Comparison of ENCODE assay signal across 8 cellular contexts in the genomic region with DNA sequence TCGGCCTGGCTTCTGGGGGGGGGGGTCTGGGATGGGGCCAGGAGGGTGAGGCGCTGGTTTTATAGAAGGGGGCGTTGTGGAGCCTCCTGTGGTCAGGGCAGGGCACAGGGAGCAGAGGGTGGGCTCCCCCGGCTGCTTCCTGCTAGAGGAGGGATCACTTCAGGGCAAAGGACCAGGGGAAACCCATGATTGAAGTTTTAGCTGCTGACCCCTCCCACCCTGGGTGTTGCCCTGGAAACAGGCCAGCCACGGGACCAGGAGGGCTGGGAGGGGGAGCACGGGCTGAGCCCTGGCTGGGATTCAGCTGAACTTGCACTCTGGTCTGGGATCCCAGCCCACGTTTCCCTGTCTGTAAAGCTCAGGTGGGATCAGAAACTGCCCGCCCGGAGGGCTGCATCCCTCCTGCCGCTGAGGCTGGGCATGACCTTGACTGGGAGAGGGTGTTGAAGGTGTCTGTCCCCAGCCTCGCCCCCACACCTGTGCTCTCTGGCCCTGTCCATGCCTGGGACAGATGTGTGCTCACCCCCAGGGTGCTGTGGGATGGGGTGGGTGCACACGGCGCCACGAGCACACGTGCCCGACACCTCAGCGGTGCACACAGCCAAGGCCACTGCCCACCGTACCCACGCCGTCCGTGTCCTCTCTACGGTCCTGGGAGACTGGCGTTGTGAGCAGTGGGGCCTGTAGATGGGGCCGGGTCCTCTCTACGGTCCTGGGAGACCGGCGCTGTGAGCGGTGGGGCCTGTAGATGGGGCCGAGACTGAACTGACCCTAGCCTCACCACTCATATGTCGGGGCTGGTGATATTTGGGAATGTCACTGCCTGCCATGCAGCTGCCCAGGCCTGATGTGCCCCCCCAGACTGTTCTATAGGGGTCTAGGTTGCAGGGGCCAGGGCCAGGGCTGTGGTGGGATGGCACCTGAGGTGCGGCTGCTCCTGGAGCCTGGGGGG. TPM values are rescaled to one million over a fixed set of nuclear protein-coding genes. Genes with fewer than 3 reads are reported as not detected.
DNase-seq lines count a peak whose midpoint lies in the region; ATAC-seq and TF ChIP-seq lines count a peak whose summit lies in the region.

No MANE protein-coding gene starts in this region.

- H3K9me3 ChIP-seq in heart right ventricle, result no peaks in the 10 kb centered on the region
- no peaks in the 10 kb centered on the region for H3K9me3 ChIP-seq in prostate gland

- intact Hi-C loops in heart right ventricle (cut with DNase I), result loop anchor here in 6 of 10 donors (2.0 to 5.0 kb wide), 6 partner anchors 38 to 207 kb away; a partner anchor contains a TSS
- intact Hi-C loops in prostate gland (cut with DNase I), result loop anchor here (5.0 to 10.0 kb wide), 4 partner anchors 67 to 620 kb away; a partner anchor contains a TSS

- no peak for TF ChIP-seq CTCF in AG09309 (IDR thresholded peaks at IDR 0.05; ENCODE audit: control insufficient read depth, insufficient read depth, low read depth, low read length, missing control alignments)
- peak in 4 of 9 donors; percentile 13 to 46 (median 30) for TF ChIP-seq CTCF in heart right ventricle (IDR thresholded peaks at IDR 0.05)
- no peak for TF ChIP-seq CTCF in prostate gland (IDR thresholded peaks at IDR 0.05)

- ATAC-seq in heart right ventricle (peak; percentile 38 to 77 (median 64)), HG03439 (IDR thresholded peaks at IDR 0.05; ENCODE audit: unreplicated experiment) (no peak), HG03442 (IDR thresholded peaks at IDR 0.05; ENCODE audit: unreplicated experiment) (no peak), HG03521 (IDR thresholded peaks at IDR 0.05; ENCODE audit: unreplicated experiment) (no peak)

- no peak for TF ChIP-seq POLR2A in prostate gland (IDR thresholded peaks at IDR 0.05)

- H3K4me3 ChIP-seq in AG09309 (ENCODE audit: control insufficient read depth, low read depth, low read length) (peak overlapping the region; percentile 70), heart right ventricle (peak overlapping the region in 9 of 10 donors; percentile 71 to 100 (median 96)), prostate gland (peak overlapping the region; percentile 82 to 94)

- H3K27me3 ChIP-seq in heart right ventricle, result peaks cover 0 to 21% (median 0%) of the 10 kb centered on the region in 7 donors
- H3K27me3 ChIP-seq in prostate gland (replicated peaks; ENCODE audit: insufficient read depth), result no peaks in the 10 kb centered on the region

- H3K4me1 ChIP-seq in heart right ventricle (peaks cover 40 to 81% (median 75%) of the 10 kb centered on the region in 9 donors), prostate gland (replicated peaks) (peaks cover 29% of the 10 kb centered on the region)

- H3K27ac ChIP-seq in adipose tissue (ENCODE audit: low read depth, low read length) (peak overlapping the region; percentile 68), heart right ventricle (peak overlapping the region; percentile 94 to 100 (median 97)), prostate gland (peak overlapping the region; percentile 89 to 90)

- WGBS in adipose tissue, 3 donors, result 21 to 44% (median 25%) methylated on average over 26 to 31 of the region's 31 CpGs
- WGBS in heart right ventricle, 2 donors, result 20 to 21% methylated on average over 31 of the region's 31 CpGs
- 21% methylated on average over 28 of the region's 31 CpGs for WGBS in prostate gland

- DNase-seq in AG09309 (ENCODE audit: low read depth) (peak; percentile 77), HUDEP-2 (lab: John Stamatoyannopoulos, UW; ENCODE audit: unreplicated experiment in 76 of 76) (peak in 74 of 76 experiments; percentile 45 to 97 (median 90)), heart right ventricle (peak; percentile 91 to 96), prostate gland (ENCODE audit: low spot score) (peak; percentile 85)

- peaks cover 0 to 16% (median 8%) of the 10 kb centered on the region in 9 donors for H3K36me3 ChIP-seq in heart right ventricle
- H3K36me3 ChIP-seq in prostate gland, result peaks cover 0 to 2% of the 10 kb centered on the region in 2 donors

RNA-seq across cellular contexts. Expression of a gene that starts 2.3 kb away (rescaled TPM):
- 100 to 1,000 TPM in 2 of 3 donors, 10 to 100 TPM in 1; 34.1 to 122 (median 115) TPM for polyA plus RNA-seq in adipose tissue
- total RNA-seq in heart right ventricle, result 10 to 100 TPM; 22.2 to 46.4 (median 26.9) TPM
- 10 to 100 TPM; 44.4 to 66.5 TPM for polyA plus RNA-seq in heart right ventricle
- total RNA-seq in prostate gland, result 10 to 100 TPM; 48.8 to 94.9 TPM

RNA-seq across cellular contexts. Expression of a gene that starts 2.6 kb away (rescaled TPM):
- polyA plus RNA-seq in adipose tissue (100 to 1,000 TPM; 126 to 454 (median 290) TPM), heart right ventricle (100 to 1,000 TPM; 148 to 279 TPM)
- total RNA-seq in heart right ventricle (100 to 1,000 TPM; 194 to 279 (median 234) TPM), prostate gland (10 to 100 TPM; 64.5 to 91.1 TPM)

RNA-seq across cellular contexts. Expression of a gene that starts 12.2 kb away (rescaled TPM):
- 100 to 1,000 TPM; 495 to 757 (median 531) TPM for polyA plus RNA-seq in adipose tissue
- total RNA-seq in heart right ventricle, result 100 to 1,000 TPM; 286 to 668 (median 466) TPM
- polyA plus RNA-seq in heart right ventricle, result 100 to 1,000 TPM; 444 to 684 TPM
- 100 to 1,000 TPM; 313 to 362 TPM for total RNA-seq in prostate gland

RNA-seq across cellular contexts. Expression of a gene that starts 17.2 kb away (rescaled TPM):
- polyA plus RNA-seq in adipose tissue (100 to 1,000 TPM in 1 of 3 donors, 10 to 100 TPM in 2; 36.7 to 174 (median 50.7) TPM), heart right ventricle (10 to 100 TPM; 11.5 to 72.3 TPM)
- total RNA-seq in heart right ventricle (10 to 100 TPM; 11.4 to 23.0 (median 17.0) TPM), prostate gland (10 to 100 TPM; 23.2 to 83.0 TPM)

RNA-seq across cellular contexts. Expression of a gene that starts 26.3 kb away (rescaled TPM):
- 1,000 to 10,000 TPM in 1 of 3 donors, 100 to 1,000 TPM in 2; 309 to 2,521 (median 389) TPM for polyA plus RNA-seq in adipose tissue
- 100 to 1,000 TPM; 183 to 359 (median 251) TPM for total RNA-seq in heart right ventricle
- polyA plus RNA-seq in heart right ventricle, result 100 to 1,000 TPM; 114 to 148 TPM
- 100 to 1,000 TPM in 1 of 2 donors, 10 to 100 TPM in 1; 61.8 to 115 TPM for total RNA-seq in prostate gland

Comparison
In these comparisons a context has a peak if more than half of its experiments do, and no peak if none do; other contexts are left out.
1. ATAC-seq: peak in heart right ventricle (8 of 8); none in HG03439 (single experiment), HG03442 (single experiment) and HG03521 (single experiment).
2. Peak in every context shown above with its lines, with median percentiles within 50 percentile points of each other: DNase-seq, H3K4me3 ChIP-seq and H3K27ac ChIP-seq.